In the genomic region with DNA sequence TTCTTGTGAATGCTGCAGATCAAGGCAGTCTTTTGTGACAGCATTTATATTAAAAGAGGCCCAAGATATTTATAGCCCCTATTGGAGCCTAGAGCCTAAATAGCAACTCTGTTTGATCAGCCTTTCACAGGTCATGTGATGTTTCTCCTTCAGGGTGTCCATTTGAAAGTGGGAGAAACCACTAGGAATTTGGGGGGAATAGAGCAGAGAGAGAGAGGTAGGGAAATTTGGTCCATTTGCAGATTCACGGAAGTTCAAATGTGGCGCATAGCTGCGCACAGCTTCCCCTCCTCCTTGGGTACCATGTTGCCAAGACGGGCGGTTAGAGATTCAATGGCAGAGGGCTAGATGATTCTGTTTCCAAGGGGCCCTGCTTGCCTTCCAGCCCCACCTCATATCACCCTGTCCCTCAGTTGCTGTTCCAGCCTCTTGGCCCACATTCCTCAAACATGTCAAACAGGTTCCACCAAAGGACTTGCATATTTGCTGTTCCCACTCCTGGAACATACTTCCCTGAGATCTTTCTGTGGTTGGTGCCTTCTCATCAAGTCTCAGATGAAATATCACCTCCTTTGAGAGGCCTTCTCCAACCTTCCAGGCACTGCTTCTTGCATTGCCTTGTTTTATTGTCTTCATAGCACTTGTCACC, we compare ENCODE assay signal across 11 cellular contexts.
DNase-seq lines count a peak whose midpoint lies in the region; ATAC-seq, FAIRE-seq and TF ChIP-seq lines count a peak whose summit lies in the region.
"Had no signal": no experiment of that assay in that cellular context is flagged by ENCODE, and none has a peak within 500 bp of the region (broad histone marks: within the 10 kb centered on the region; RNA-seq: fewer than 3 reads in every experiment).

No MANE protein-coding gene starts in this region.

- no peak for FAIRE-seq in H1 (lab: Jason Lieb, UNC)

- no peak overlapping the region for H2AFZ ChIP-seq in H1 (ENCODE audit: low read length)
- H2AFZ ChIP-seq in neural progenitor cell (replicated peaks), result no peak overlapping the region

- no peaks in the 10 kb centered on the region for H3K36me3 Mint-ChIP-seq in Caco-2 (ENCODE audit: insufficient read depth, unreplicated experiment)
- H3K36me3 Mint-ChIP-seq in neural progenitor cell, result no peaks in the 10 kb centered on the region
- H3K36me3 Mint-ChIP-seq in glutamatergic neuron (ENCODE audit: unreplicated experiment), result no peaks in the 10 kb centered on the region

- 100% methylated on average over 5 of the region's 5 CpGs; no CpG with 5 or more reads in 1 of the 2 experiments for WGBS in H1 (ENCODE audit: extremely low coverage in 1 of 2, insufficient coverage in 1 of 2, insufficient read length in 1 of 2, insufficient replicate concordance in 2 of 2, low coverage in 1 of 2, low lambda C conversion rate in 2 of 2, missing lambda C conversion rate in 1 of 2), 2 experiments

- no peak overlapping the region for H2BK20ac ChIP-seq in H1 (ENCODE audit: low read length)

- H4K20me1 ChIP-seq in H1 (replicated peaks in 1 of 2; ENCODE audit: control insufficient read depth in 1 of 2, insufficient read depth in 2 of 2, low read length in 2 of 2), result no peaks in the 10 kb centered on the region
- no peaks in the 10 kb centered on the region for H4K20me1 ChIP-seq in neural progenitor cell (ENCODE audit: low read depth)

- H2AK5ac ChIP-seq in H1 (ENCODE audit: low read depth, low read length), result no peak overlapping the region

- H3K4me1 Mint-ChIP-seq in Caco-2 (ENCODE audit: low read depth, unreplicated experiment) (peaks cover 13% of the 10 kb centered on the region), neural progenitor cell (peaks cover 19% of the 10 kb centered on the region), glutamatergic neuron (ENCODE audit: low read depth, unreplicated experiment) (peaks cover 3% of the 10 kb centered on the region)

- no peak overlapping the region for H3K23ac ChIP-seq in H1 (ENCODE audit: insufficient read length)

- intact Hi-C loops in Caco-2 (cut with micrococcal nuclease; ENCODE audit: unreplicated experiment), result loop anchor here (10.0 kb wide), 1 partner anchor 277 kb away; the partner anchor contains the start of gene SLC41A2

- no peak overlapping the region for H2BK12ac ChIP-seq in H1 (ENCODE audit: low read depth, low read length)

- H3K79me1 ChIP-seq in H1 (ENCODE audit: low read depth, low read length), result no peaks in the 10 kb centered on the region

- TF ChIP-seq CTCF in Caco-2 (IDR thresholded peaks at IDR 0.05; ENCODE audit: insufficient read depth in 1 of 2, low read depth in 1 of 2, low read length in 1 of 2, severe bottlenecking in 1 of 2, unreplicated experiment in 1 of 2) (no peak), HL-60 (IDR thresholded peaks at IDR 0.05; ENCODE audit: insufficient read depth, low read length) (no peak), H1 (IDR thresholded peaks at IDR 0.05; ENCODE audit: control extremely low read depth in 1 of 3, insufficient read depth in 1 of 3, low read depth in 1 of 3, low read length in 3 of 3) (no peak), neural progenitor cell (IDR thresholded peaks at IDR 0.05) (no peak), glutamatergic neuron (IDR thresholded peaks at IDR 0.05; ENCODE audit: partially characterized antibody, unreplicated experiment) (no peak)

- DNase-seq in Caco-2 (peak; percentile 46 to 74), HL-60 (ENCODE audit: low read depth in 1 of 2, low spot score in 1 of 2) (no peak), H1 (ENCODE audit: low read depth in 1 of 2, low spot score in 2 of 2) (no peak), neural progenitor cell (ENCODE audit: low spot score) (no peak), glutamatergic neuron (no peak), NCI-H1930 (lab: John Stamatoyannopoulos, UW) (no peak)
- DNase-seq: activated CD4-positive, alpha-beta memory T cell treated with anti-CD3 and anti-CD28 coated beads, Interleukin-2, amount 10 ng/mL, durations not matched to agents 7 days and 5 days; stimulated activated CD4-positive, alpha-beta T cell treated with anti-CD3 and anti-CD28 coated beads, Interleukin-15, amount 100 ng/mL, for 24 hours had no signal

- H3K23me2 ChIP-seq in H1 (ENCODE audit: low read depth, low read length), result no peaks in the 10 kb centered on the region

- H3F3A ChIP-seq in neural progenitor cell (ENCODE audit: low read depth), result peaks cover 15% of the 10 kb centered on the region

- H2BK120ac ChIP-seq in H1 (replicated peaks; ENCODE audit: low read depth, low read length), result no peak overlapping the region

- no peak overlapping the region for H2BK5ac ChIP-seq in H1 (ENCODE audit: low read depth, low read length)

- peaks cover 18% of the 10 kb centered on the region for H3K4me1 ChIP-seq in Caco-2
- peaks cover 0 to 4% (median 1%) of the 10 kb centered on the region in 4 experiments; a peak in 1 of 7 replicates for H3K4me1 ChIP-seq in H1 (replicated peaks in 1 of 4; ENCODE audit: control insufficient read depth in 3 of 4, insufficient read depth in 4 of 4, low read length in 3 of 4)
- H3K4me1 ChIP-seq in neural progenitor cell, result peaks cover 23% of the 10 kb centered on the region

- H3K14ac ChIP-seq in H1 (ENCODE audit: insufficient read length), result no peak overlapping the region

- H3K27ac ChIP-seq in HL-60 (replicated peaks) (peak overlapping the region; percentile 31; the same call in 1 of the 2 replicates), H1 (ENCODE audit: low read depth, low read length) (no peak overlapping the region), neural progenitor cell (no peak overlapping the region)
- H3K27ac ChIP-seq: ascending aorta had no signal

- CTCF ChIA-PET in Caco-2 (lab: Charles Lee) (no interaction called here), H1 (lab: Charles Lee; ENCODE audit: partially characterized antibody) (interaction anchor here (0.8 to 1.1 kb wide), 2 partner anchors 104 to 142 kb away, joined by 3 read pairs; no protein-coding TSS in a partner anchor)

- H3K27me3 ChIP-seq in Caco-2 (replicated peaks; ENCODE audit: control insufficient read depth, insufficient read depth, low read length), result no peaks in the 10 kb centered on the region
- H3K27me3 ChIP-seq in HL-60 (ENCODE audit: insufficient read depth, poor library complexity, severe bottlenecking), result no peaks in the 10 kb centered on the region
- H3K27me3 ChIP-seq in H1 (replicated peaks in 1 of 4; ENCODE audit: control insufficient read depth in 3 of 4, extremely low read depth in 1 of 4, insufficient read depth in 3 of 4, low read length in 3 of 4), result no peaks in the 10 kb centered on the region
- H3K27me3 ChIP-seq in neural progenitor cell, result no peaks in the 10 kb centered on the region
- H3K27me3 ChIP-seq: ascending aorta had no signal

- no peak for TF ChIP-seq POLR2A in H1 (IDR thresholded peaks at IDR 0.05; ENCODE audit: control extremely low read depth in 1 of 2, low read depth in 2 of 2, low read length in 2 of 2)

- no peak overlapping the region for H2BK15ac ChIP-seq in H1 (ENCODE audit: low read length)

- no peak overlapping the region for H3K56ac ChIP-seq in H1 (replicated peaks; ENCODE audit: insufficient read length, low read depth, low read length)

- H3K4me3 ChIP-seq in Caco-2 (ENCODE audit: low read depth, low read length) (no peak overlapping the region), HL-60 (replicated peaks; ENCODE audit: insufficient read depth, low read length) (no peak overlapping the region), H1 (ENCODE audit: extremely low read depth in 1 of 4, insufficient read depth in 2 of 4, low read depth in 3 of 4, low read length in 4 of 4) (no peak overlapping the region), neural progenitor cell (no peak overlapping the region)
- H3K4me3 ChIP-seq: ascending aorta had no signal

- no peak for TF ChIP-seq EP300 in H1 (IDR thresholded peaks at IDR 0.05; ENCODE audit: borderline replicate concordance in 1 of 2, low read depth in 2 of 2, low read length in 2 of 2)

- no peak overlapping the region for H4K5ac ChIP-seq in H1 (ENCODE audit: insufficient read length, low read depth, low read length)

- H3K27ac Mint-ChIP-seq in Caco-2 (ENCODE audit: unreplicated experiment), result peak overlapping the region; percentile 65
- peak overlapping the region; percentile 16 for H3K27ac Mint-ChIP-seq in neural progenitor cell
- no peak overlapping the region for H3K27ac Mint-ChIP-seq in glutamatergic neuron (ENCODE audit: unreplicated experiment)
- H3K27ac Mint-ChIP-seq: activated CD4-positive, alpha-beta memory T cell treated with anti-CD3 and anti-CD28 coated beads, Interleukin-2, amount 10 ng/mL, durations not matched to agents 7 days and 5 days had no signal

- H3K9ac ChIP-seq in H1 (replicated peaks in 1 of 4; ENCODE audit: extremely low read depth in 1 of 4, low read depth in 3 of 4, low read length in 3 of 4), result no peak overlapping the region
- no peak overlapping the region for H3K9ac ChIP-seq in neural progenitor cell

- no peak overlapping the region for H3K4ac ChIP-seq in H1 (replicated peaks; ENCODE audit: insufficient read length, low read depth, low read length)

- TF ChIP-seq RAD21 in H1 (IDR thresholded peaks at IDR 0.05 in 1 of 2, conservative IDR thresholded peaks at IDR 0.05 in 1 of 2; ENCODE audit: low read depth in 2 of 2, low read length in 2 of 2), result no peak

- no peak overlapping the region for H3K4me2 ChIP-seq in H1 (ENCODE audit: insufficient read depth in 1 of 2, low read depth in 2 of 2, low read length in 2 of 2)
- no peak overlapping the region for H3K4me2 ChIP-seq in neural progenitor cell

- POLR2A ChIA-PET in Caco-2 (lab: Charles Lee) (no interaction called here), H1 (lab: Charles Lee; ENCODE audit: partially characterized antibody) (no interaction called here)

- no peaks in the 10 kb centered on the region for H3K36me3 ChIP-seq in Caco-2 (ENCODE audit: control insufficient read depth, insufficient read depth, low read length)
- no peaks in the 10 kb centered on the region; a peak in 1 of 8 replicates for H3K36me3 ChIP-seq in H1 (ENCODE audit: control insufficient read depth in 2 of 4, insufficient read depth in 4 of 4, low read length in 3 of 4)
- H3K36me3 ChIP-seq in neural progenitor cell, result no peaks in the 10 kb centered on the region
- H3K36me3 ChIP-seq: ascending aorta had no signal

- H3K4me3 Mint-ChIP-seq in Caco-2 (ENCODE audit: unreplicated experiment) (peak overlapping the region; percentile 47), neural progenitor cell (no peak overlapping the region), glutamatergic neuron (ENCODE audit: unreplicated experiment) (no peak overlapping the region)
- H3K4me3 Mint-ChIP-seq: activated CD4-positive, alpha-beta memory T cell treated with anti-CD3 and anti-CD28 coated beads, Interleukin-2, amount 10 ng/mL, durations not matched to agents 7 days and 5 days; CD14-positive monocyte had no signal

- H4K91ac ChIP-seq in H1 (replicated peaks; ENCODE audit: insufficient read length, low read length), result no peak overlapping the region

- no peak for ATAC-seq in HG02571 (IDR thresholded peaks at IDR 0.05; ENCODE audit: unreplicated experiment)

- no peak overlapping the region for H4K8ac ChIP-seq in H1 (ENCODE audit: extremely low read depth, insufficient read depth, low read length)

- no TSS peak for BruUV-seq in Caco-2 (replicated peaks; lab: Mats Ljungman, UMichigan)

- H3K18ac ChIP-seq in H1 (ENCODE audit: extremely low read depth, low read length), result no peak overlapping the region

- no peaks in the 10 kb centered on the region for H3K27me3 Mint-ChIP-seq in Caco-2 (ENCODE audit: insufficient read depth, unreplicated experiment)
- H3K27me3 Mint-ChIP-seq in neural progenitor cell (ENCODE audit: insufficient read depth, low read depth), result peaks cover 7% of the 10 kb centered on the region
- H3K27me3 Mint-ChIP-seq in glutamatergic neuron (ENCODE audit: unreplicated experiment), result no peaks in the 10 kb centered on the region
- H3K27me3 Mint-ChIP-seq: activated CD4-positive, alpha-beta memory T cell treated with anti-CD3 and anti-CD28 coated beads, Interleukin-2, amount 10 ng/mL, durations not matched to agents 7 days and 5 days had no signal

- H3K9me3 ChIP-seq in Caco-2, result no peaks in the 10 kb centered on the region
- no peaks in the 10 kb centered on the region for H3K9me3 ChIP-seq in H1 (ENCODE audit: insufficient read depth in 2 of 2, low read depth in 1 of 2, low read length in 1 of 2)
- H3K9me3 ChIP-seq in neural progenitor cell (ENCODE audit: low read depth), result no peaks in the 10 kb centered on the region
- H3K9me3 ChIP-seq: ascending aorta had no signal

- H3K9me3 Mint-ChIP-seq in Caco-2 (ENCODE audit: unreplicated experiment) (no peaks in the 10 kb centered on the region), neural progenitor cell (no peaks in the 10 kb centered on the region), glutamatergic neuron (ENCODE audit: unreplicated experiment) (no peaks in the 10 kb centered on the region)
- H3K9me3 Mint-ChIP-seq: activated CD4-positive, alpha-beta memory T cell treated with anti-CD3 and anti-CD28 coated beads, Interleukin-2, amount 10 ng/mL, durations not matched to agents 7 days and 5 days; CD14-positive monocyte had no signal

- H3K79me2 ChIP-seq in H1 (ENCODE audit: control insufficient read depth in 1 of 2, insufficient read depth in 2 of 2, low read length in 2 of 2), result no peaks in the 10 kb centered on the region; a peak in 1 of 4 replicates
- H3K79me2 ChIP-seq in neural progenitor cell (ENCODE audit: low read depth), result no peaks in the 10 kb centered on the region

Comparison
In these comparisons a context has a peak if more than half of its experiments do, and no peak if none do; other contexts are left out.
1. DNase-seq: peak in Caco-2 (2 of 2); none in HL-60 (0 of 2), H1 (0 of 2), neural progenitor cell (single experiment), glutamatergic neuron (single experiment) and NCI-H1930 (0 of 2).